17 cellular contexts compared by ENCODE assay signal in the genomic region with DNA sequence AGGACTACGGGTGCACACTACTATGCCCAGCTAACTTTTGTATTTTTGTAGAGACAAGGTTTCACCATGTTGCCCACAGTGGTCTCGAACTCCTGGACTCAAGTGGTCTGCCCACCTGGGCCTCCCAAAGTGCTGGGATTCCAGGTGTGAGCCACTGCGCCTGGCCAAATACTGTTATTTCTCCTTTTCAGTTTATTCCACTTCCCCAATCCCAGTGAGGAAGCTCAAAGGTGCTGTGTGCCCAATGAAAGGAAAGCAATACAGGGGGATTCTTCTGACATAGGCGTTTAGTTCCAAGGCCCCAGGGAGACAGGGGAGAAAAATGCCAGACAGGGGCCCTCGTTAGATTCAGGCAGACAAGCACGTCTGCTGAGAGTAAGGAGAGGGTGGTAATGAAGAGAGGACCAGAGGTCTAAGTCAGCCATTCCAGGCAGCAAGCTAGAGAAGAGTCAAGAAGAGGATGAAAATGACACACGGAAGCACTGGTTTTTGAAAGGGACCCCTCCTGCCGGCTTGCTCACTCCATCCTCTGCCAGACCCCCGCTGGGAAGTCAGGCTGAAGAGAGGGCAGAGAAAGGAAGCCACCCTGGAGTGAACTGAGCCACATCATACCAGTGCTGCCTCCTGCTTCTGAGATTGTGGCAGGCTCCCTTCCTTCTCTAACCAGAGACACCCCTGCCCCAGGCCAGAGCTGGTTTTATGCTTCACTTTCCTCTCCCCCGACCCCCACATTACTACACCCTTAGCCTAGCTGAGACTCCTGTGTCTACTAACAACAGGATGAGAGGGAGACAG. TPM values are rescaled to one million over a fixed set of nuclear protein-coding genes. Genes with fewer than 3 reads are reported as not detected.
DNase-seq lines count a peak whose midpoint lies in the region; ATAC-seq and TF ChIP-seq lines count a peak whose summit lies in the region.
"Had no signal": no experiment of that assay in that cellular context is flagged by ENCODE, and none has a peak within 500 bp of the region (broad histone marks: within the 10 kb centered on the region; RNA-seq: fewer than 3 reads in every experiment).

No MANE protein-coding gene starts in this region.

- H3K27ac Mint-ChIP-seq in mesothelial cell of epicardium = peak overlapping the region; percentile 18
- no peak overlapping the region for H3K27ac Mint-ChIP-seq in activated naive CD4-positive, alpha-beta T cell treated with anti-CD3 and anti-CD28 coated beads for 36 hours
- H3K27ac Mint-ChIP-seq: activated CD4-positive, alpha-beta T cell treated with anti-CD3 and anti-CD28 coated beads for 36 hours had no signal

- H3K4me3 ChIP-seq in BLaER1 = no peak overlapping the region
- peak overlapping the region; percentile 5; the same call in 1 of the 2 replicates for H3K4me3 ChIP-seq in HUES48 (ENCODE audit: low read depth, low read length)
- no peak overlapping the region for H3K4me3 ChIP-seq in choroid plexus epithelial cell (ENCODE audit: low read depth, low read length)
- H3K4me3 ChIP-seq: adrenal gland, coronary artery, GM23248, lung, ovary had no signal

- H3K36me3 ChIP-seq in BLaER1 (peaks cover 8% of the 10 kb centered on the region; the same call in 1 of the 2 replicates), HUES48 (ENCODE audit: control insufficient read depth, insufficient read depth, low read length) (no peaks in the 10 kb centered on the region)
- H3K36me3 ChIP-seq: adrenal gland, ovary had no signal

- no peak overlapping the region for H3K4me3 Mint-ChIP-seq in mesothelial cell of epicardium
- H3K4me3 Mint-ChIP-seq in activated naive CD4-positive, alpha-beta T cell treated with anti-CD3 and anti-CD28 coated beads for 36 hours = no peak overlapping the region
- H3K4me3 Mint-ChIP-seq: activated CD4-positive, alpha-beta T cell treated with anti-CD3 and anti-CD28 coated beads for 36 hours; T-helper 17 cell had no signal

- peaks cover 45% of the 10 kb centered on the region for H3K4me1 Mint-ChIP-seq in mesothelial cell of epicardium
- peaks cover 52% of the 10 kb centered on the region for H3K4me1 Mint-ChIP-seq in activated naive CD4-positive, alpha-beta T cell treated with anti-CD3 and anti-CD28 coated beads for 36 hours (ENCODE audit: low read depth)

- H3K4me1 ChIP-seq in BLaER1 (peaks cover 40% of the 10 kb centered on the region), HUES48 (ENCODE audit: control insufficient read depth, insufficient read depth, low read length) (peaks cover 79% of the 10 kb centered on the region)

- H3K9me3 ChIP-seq in BLaER1 (no peaks in the 10 kb centered on the region), HUES48 (ENCODE audit: control insufficient read depth, insufficient read depth, low read length) (no peaks in the 10 kb centered on the region)
- H3K9me3 ChIP-seq: adrenal gland, ovary had no signal

- H3K27me3 Mint-ChIP-seq in mesothelial cell of epicardium (ENCODE audit: low read depth) = no peaks in the 10 kb centered on the region
- H3K27me3 Mint-ChIP-seq in activated naive CD4-positive, alpha-beta T cell treated with anti-CD3 and anti-CD28 coated beads for 36 hours (ENCODE audit: low read depth) = no peaks in the 10 kb centered on the region
- H3K27me3 Mint-ChIP-seq: activated CD4-positive, alpha-beta T cell treated with anti-CD3 and anti-CD28 coated beads for 36 hours; T-helper 17 cell had no signal

- no peaks in the 10 kb centered on the region for H3K9me3 Mint-ChIP-seq in mesothelial cell of epicardium
- H3K9me3 Mint-ChIP-seq in activated naive CD4-positive, alpha-beta T cell treated with anti-CD3 and anti-CD28 coated beads for 36 hours = peaks cover 4% of the 10 kb centered on the region

- no peak for TF ChIP-seq CTCF in choroid plexus epithelial cell (conservative IDR thresholded peaks at IDR 0.05; ENCODE audit: low read depth, low read length)
- no peak for TF ChIP-seq CTCF in mesothelial cell of epicardium (IDR thresholded peaks at IDR 0.05; ENCODE audit: unreplicated experiment)

- peaks cover 6% of the 10 kb centered on the region for H3K36me3 Mint-ChIP-seq in mesothelial cell of epicardium
- peaks cover 10% of the 10 kb centered on the region for H3K36me3 Mint-ChIP-seq in activated naive CD4-positive, alpha-beta T cell treated with anti-CD3 and anti-CD28 coated beads for 36 hours (ENCODE audit: low read depth)

- no peak for ATAC-seq in HG02678 (IDR thresholded peaks at IDR 0.05; ENCODE audit: unreplicated experiment)
- ATAC-seq: T-helper 17 cell had no signal

- H4K20me1 ChIP-seq in BLaER1 = no peaks in the 10 kb centered on the region

- DNase-seq in choroid plexus epithelial cell (ENCODE audit: low read depth) = peak; percentile 67
- DNase-seq in mesothelial cell of epicardium (ENCODE audit: low spot score in 2 of 2, unreplicated experiment in 2 of 2) = no peak
- DNase-seq in GM19238 (ENCODE audit: insufficient read length, low spot score) = no peak
- DNase-seq in activated naive CD4-positive, alpha-beta T cell treated with anti-CD3 and anti-CD28 coated beads for 36 hours = no peak
- no peak for DNase-seq in NCI-H524 (lab: John Stamatoyannopoulos, UW)
- DNase-seq: activated CD4-positive, alpha-beta T cell treated with anti-CD3 and anti-CD28 coated beads for 36 hours; adrenal gland; DMS 273 treated with DMSO at 0.1 percent for 48 hours; GM23248; ovary; substantia nigra; T-helper 17 cell had no signal

- CTCF ChIA-PET in activated naive CD4-positive, alpha-beta T cell treated with anti-CD3 and anti-CD28 coated beads for 36 hours (lab: Charles Lee) = interaction anchor here (0.6 kb wide), 1 partner anchor 255 kb away, joined by 3 read pairs; no protein-coding TSS in a partner anchor

- H3K27ac ChIP-seq in BLaER1 (peak overlapping the region; percentile 44), HUES48 (ENCODE audit: low read depth, low read length) (peak overlapping the region; percentile 84)
- H3K27ac ChIP-seq: adrenal gland, coronary artery, GM23248, ovary had no signal

- H3K27me3 ChIP-seq in BLaER1 (no peaks in the 10 kb centered on the region), HUES48 (ENCODE audit: control insufficient read depth, insufficient read depth, low read length) (no peaks in the 10 kb centered on the region)
- H3K27me3 ChIP-seq: adrenal gland, ovary had no signal

- peak overlapping the region; percentile 54 for H3K4me2 ChIP-seq in BLaER1

- intact Hi-C loops in activated naive CD4-positive, alpha-beta T cell treated with anti-CD3 and anti-CD28 coated beads for 36 hours (cut with micrococcal nuclease) = no loop called here

- H3K9ac ChIP-seq in BLaER1 (peak overlapping the region; percentile 16; the same call in 1 of the 2 replicates), HUES48 (ENCODE audit: low read depth, low read length) (peak overlapping the region; percentile 44; the same call in 1 of the 2 replicates)
- H3K9ac ChIP-seq: GM23248 had no signal

RNA-seq across cellular contexts. Expression of gene INO80C, which starts 6.7 kb away (rescaled TPM):
- 29.2 to 33.2 TPM (median 30.0 TPM) in 3 replicates for total RNA-seq in mesothelial cell of epicardium
- total RNA-seq in activated naive CD4-positive, alpha-beta T cell treated with anti-CD3 and anti-CD28 coated beads for 36 hours = 10 to 100 TPM; 34.4 to 36.6 TPM
